Comparison of ENCODE assay signal across 1 cellular context in the genomic region with DNA sequence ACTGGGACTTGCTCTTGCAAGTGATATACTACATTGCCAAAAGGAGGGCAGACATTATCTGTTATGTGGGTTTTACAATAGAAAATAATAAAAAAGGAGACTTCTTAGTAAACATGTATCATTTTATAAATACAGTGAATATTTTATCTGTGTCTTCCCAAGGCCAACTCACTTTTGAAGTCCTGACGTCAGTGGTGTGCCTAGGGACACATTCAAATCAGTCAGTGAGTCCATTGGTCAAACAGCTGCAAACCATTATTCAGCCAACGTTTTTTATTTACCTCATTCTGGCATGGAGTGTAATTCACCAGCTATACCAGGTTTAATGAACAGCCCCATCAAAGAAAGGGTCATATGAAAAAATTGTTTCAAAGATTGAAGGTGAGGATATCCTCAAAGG.
TF ChIP-seq lines count a peak whose summit lies in the region.

No MANE protein-coding gene starts in this region.

TF ChIP-seq in GM23338, 12 proteins besides CTCF, POLR2A, EP300 and RAD21 (continued from another document):
- TF ChIP-seq ZNF462 (CRISPR knock-in tag; IDR thresholded peaks at IDR 0.05) (no peak), EZH2 (IDR thresholded peaks at IDR 0.05; ENCODE audit: low read depth, unreplicated experiment) (no peak), ZNF114 (CRISPR knock-in tag; IDR thresholded peaks at IDR 0.05) (no peak), STAT1 (IDR thresholded peaks at IDR 0.05; ENCODE audit: unreplicated experiment) (no peak), EZH2phosphoT487 (IDR thresholded peaks at IDR 0.05; ENCODE audit: unreplicated experiment) (no peak), ZNF331 (CRISPR knock-in tag; IDR thresholded peaks at IDR 0.05; ENCODE audit: low read depth) (no peak), POLR2AphosphoS5 (IDR thresholded peaks at IDR 0.05; ENCODE audit: low read depth) (no peak), CREB1 (CRISPR knock-in tag; IDR thresholded peaks at IDR 0.05; ENCODE audit: low read depth) (no peak), NANOG (IDR thresholded peaks at IDR 0.05; ENCODE audit: borderline replicate concordance) (no peak)
- TF ChIP-seq, protein P1, sequence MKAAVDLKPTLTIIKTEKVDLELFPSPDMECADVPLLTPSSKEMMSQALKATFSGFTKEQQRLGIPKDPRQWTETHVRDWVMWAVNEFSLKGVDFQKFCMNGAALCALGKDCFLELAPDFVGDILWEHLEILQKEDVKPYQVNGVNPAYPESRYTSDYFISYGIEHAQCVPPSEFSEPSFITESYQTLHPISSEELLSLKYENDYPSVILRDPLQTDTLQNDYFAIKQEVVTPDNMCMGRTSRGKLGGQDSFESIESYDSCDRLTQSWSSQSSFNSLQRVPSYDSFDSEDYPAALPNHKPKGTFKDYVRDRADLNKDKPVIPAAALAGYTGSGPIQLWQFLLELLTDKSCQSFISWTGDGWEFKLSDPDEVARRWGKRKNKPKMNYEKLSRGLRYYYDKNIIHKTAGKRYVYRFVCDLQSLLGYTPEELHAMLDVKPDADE (IDR thresholded peaks at IDR 0.05): no peak
- TF ChIP-seq, protein P2, sequence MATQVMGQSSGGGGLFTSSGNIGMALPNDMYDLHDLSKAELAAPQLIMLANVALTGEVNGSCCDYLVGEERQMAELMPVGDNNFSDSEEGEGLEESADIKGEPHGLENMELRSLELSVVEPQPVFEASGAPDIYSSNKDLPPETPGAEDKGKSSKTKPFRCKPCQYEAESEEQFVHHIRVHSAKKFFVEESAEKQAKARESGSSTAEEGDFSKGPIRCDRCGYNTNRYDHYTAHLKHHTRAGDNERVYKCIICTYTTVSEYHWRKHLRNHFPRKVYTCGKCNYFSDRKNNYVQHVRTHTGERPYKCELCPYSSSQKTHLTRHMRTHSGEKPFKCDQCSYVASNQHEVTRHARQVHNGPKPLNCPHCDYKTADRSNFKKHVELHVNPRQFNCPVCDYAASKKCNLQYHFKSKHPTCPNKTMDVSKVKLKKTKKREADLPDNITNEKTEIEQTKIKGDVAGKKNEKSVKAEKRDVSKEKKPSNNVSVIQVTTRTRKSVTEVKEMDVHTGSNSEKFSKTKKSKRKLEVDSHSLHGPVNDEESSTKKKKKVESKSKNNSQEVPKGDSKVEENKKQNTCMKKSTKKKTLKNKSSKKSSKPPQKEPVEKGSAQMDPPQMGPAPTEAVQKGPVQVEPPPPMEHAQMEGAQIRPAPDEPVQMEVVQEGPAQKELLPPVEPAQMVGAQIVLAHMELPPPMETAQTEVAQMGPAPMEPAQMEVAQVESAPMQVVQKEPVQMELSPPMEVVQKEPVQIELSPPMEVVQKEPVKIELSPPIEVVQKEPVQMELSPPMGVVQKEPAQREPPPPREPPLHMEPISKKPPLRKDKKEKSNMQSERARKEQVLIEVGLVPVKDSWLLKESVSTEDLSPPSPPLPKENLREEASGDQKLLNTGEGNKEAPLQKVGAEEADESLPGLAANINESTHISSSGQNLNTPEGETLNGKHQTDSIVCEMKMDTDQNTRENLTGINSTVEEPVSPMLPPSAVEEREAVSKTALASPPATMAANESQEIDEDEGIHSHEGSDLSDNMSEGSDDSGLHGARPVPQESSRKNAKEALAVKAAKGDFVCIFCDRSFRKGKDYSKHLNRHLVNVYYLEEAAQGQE (IDR thresholded peaks at IDR 0.05; ENCODE audit: unreplicated experiment): no peak
